ENCODE assay signal across 1 cellular context in genomic region chr4:133596459-133596858, GRCh38.
TF ChIP-seq lines count a peak whose summit lies in the region.

No MANE protein-coding gene starts in this region.

TF ChIP-seq in HepG2, 621 proteins besides CTCF, POLR2A, EP300 and RAD21 (continued from another document):
- TF ChIP-seq ELF4 (CRISPR knock-in tag; IDR thresholded peaks at IDR 0.05; ENCODE audit: borderline replicate concordance) (no peak), DNMT1 (CRISPR knock-in tag; IDR thresholded peaks at IDR 0.05) (no peak), ZNF292 (CRISPR knock-in tag; IDR thresholded peaks at IDR 0.05; ENCODE audit: borderline replicate concordance, low read depth) (no peak)
TF ChIP-seq in HepG2: peak in this region for 0.
